In the genomic region with DNA sequence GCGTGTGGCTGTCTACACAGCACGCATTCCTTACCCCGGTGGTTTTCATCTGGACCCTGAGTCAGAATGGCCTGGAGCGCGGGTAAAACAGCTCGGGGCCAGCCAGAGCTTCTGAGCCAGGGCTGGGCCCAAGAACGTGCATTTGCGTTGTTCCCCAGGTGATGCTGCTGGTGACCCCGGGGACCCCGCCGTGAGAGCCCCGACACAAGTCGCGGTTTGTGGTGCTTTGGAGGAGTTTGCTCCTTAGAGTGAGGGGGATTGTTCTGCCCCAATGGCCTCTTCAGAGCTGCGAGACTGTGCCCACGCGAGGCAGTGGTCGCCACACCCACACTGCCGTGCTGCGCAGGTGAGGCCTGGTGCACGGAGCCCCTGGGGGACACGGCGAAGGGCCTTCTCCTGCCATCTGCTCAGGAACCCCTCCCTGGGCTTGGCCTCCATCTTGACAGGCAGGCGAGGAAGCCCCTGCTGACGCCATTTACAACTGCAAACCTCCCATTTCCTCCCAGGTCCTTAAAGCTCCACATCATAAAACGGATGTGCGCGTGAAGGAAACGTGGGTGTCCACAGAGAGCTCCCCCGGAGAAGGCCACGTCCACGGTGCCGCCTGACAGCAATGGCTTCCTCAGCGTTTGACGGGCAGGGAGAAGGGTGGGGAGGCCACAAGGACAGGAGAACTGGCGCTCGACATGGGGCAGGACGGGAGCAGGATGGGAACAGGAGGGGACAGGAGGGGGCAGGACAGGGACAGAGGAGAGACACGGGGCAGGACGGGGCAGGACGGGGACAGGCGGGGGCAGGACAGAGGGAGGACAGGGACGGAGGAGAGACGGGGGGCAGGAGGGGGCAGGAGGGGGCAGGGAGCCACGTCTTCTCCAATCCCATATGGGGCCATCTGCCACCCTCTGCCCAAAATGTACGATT, we compare ENCODE assay signal across 15 cellular contexts.
"Had no signal": no experiment of that assay in that cellular context is flagged by ENCODE, and none has a peak within 500 bp of the region (broad histone marks: within the 10 kb centered on the region; RNA-seq: fewer than 3 reads in every experiment).

No MANE protein-coding gene starts in this region.

- DNase-seq: effector memory CD8-positive, alpha-beta T cell; esophagus squamous epithelium; foreskin fibroblast; glutamatergic neuron; islet precursor cell; mesenchymal stem cell; naive thymus-derived CD4-positive, alpha-beta T cell; nephron progenitor cell; stimulated activated CD4-positive, alpha-beta T cell treated with anti-CD3 and anti-CD28 coated beads, Interleukin-12 subunit alpha, Interleukin-12 subunit beta, amount 100 ng/mL, for 4 hours; stimulated activated CD4-positive, alpha-beta T cell treated with anti-CD3 and anti-CD28 coated beads, Interleukin-2, amount 100 ng/mL, for 48 hours; stimulated activated naive CD4-positive, alpha-beta T cell treated with Interleukin-2 at 50 U/mL for 16 hours; tibial artery had no signal

- ATAC-seq: effector memory CD8-positive, alpha-beta T cell; gastroesophageal sphincter; left lung; naive thymus-derived CD4-positive, alpha-beta T cell; sciatic nerve had no signal
